In genomic region chr5:122366501-122366900, GRCh38 we compare ENCODE assay signal across 24 cellular contexts. TPM values are rescaled to one million over a fixed set of nuclear protein-coding genes. Genes with fewer than 3 reads are reported as not detected.
DNase-seq lines count a peak whose midpoint lies in the region; ATAC-seq, FAIRE-seq and TF ChIP-seq lines count a peak whose summit lies in the region.
"Had no signal": no experiment of that assay in that cellular context is flagged by ENCODE, and none has a peak within 500 bp of the region (broad histone marks: within the 10 kb centered on the region; RNA-seq: fewer than 3 reads in every experiment).

No MANE protein-coding gene starts in this region.

- TF ChIP-seq CTCF in GM12865 (IDR thresholded peaks at IDR 0.05; ENCODE audit: insufficient read depth, low read depth, low read length, missing control alignments) (no peak), bronchial epithelial cell (IDR thresholded peaks at IDR 0.05; ENCODE audit: insufficient read depth, low read length, severe bottlenecking) (no peak), RWPE1 (conservative IDR thresholded peaks at IDR 0.05; ENCODE audit: low read depth) (no peak)

- no peak for FAIRE-seq in bronchial epithelial cell (lab: Jason Lieb, UNC)
- FAIRE-seq: GM19239 had no signal

- ATAC-seq in GM21360 (IDR thresholded peaks at IDR 0.05; ENCODE audit: unreplicated experiment) (peak; percentile 68), HG03095 (IDR thresholded peaks at IDR 0.05; ENCODE audit: unreplicated experiment) (peak; percentile 83), HG02840 (IDR thresholded peaks at IDR 0.05; ENCODE audit: low FRiP score, unreplicated experiment) (no peak)
- ATAC-seq: CD8-positive, alpha-beta T cell; esophagus mucosa; heart left ventricle; sciatic nerve; upper lobe of right lung had no signal

- no peaks in the 10 kb centered on the region for H3K36me3 ChIP-seq in bronchial epithelial cell (ENCODE audit: control insufficient read depth, insufficient read depth, low read length)
- H3K36me3 ChIP-seq: heart left ventricle, upper lobe of right lung had no signal

- POLR2A ChIA-PET in RWPE1 (lab: Yijun Ruan, JAX; ENCODE audit: low non-redundant PET) = no interaction called here

- H3K4me3 ChIP-seq in GM12865 (ENCODE audit: low read depth, low read length) (no peak overlapping the region), bronchial epithelial cell (ENCODE audit: low read depth, low read length) (no peak overlapping the region)
- H3K4me3 ChIP-seq: dorsolateral prefrontal cortex, GM23248, heart left ventricle, upper lobe of right lung had no signal

- no peak overlapping the region for H3K27ac ChIP-seq in RWPE1
- H3K27ac ChIP-seq: dorsolateral prefrontal cortex, GM23248, heart left ventricle, upper lobe of right lung had no signal

- H3K27me3 ChIP-seq in bronchial epithelial cell (ENCODE audit: control insufficient read depth, insufficient read depth, low read length) = no peaks in the 10 kb centered on the region
- H3K27me3 ChIP-seq: dorsolateral prefrontal cortex, heart left ventricle, upper lobe of right lung had no signal

- CTCF ChIA-PET in RWPE1 (lab: Yijun Ruan, JAX) = no interaction called here

- DNase-seq in GM12865 (ENCODE audit: low read depth) (peak; percentile 56), bronchial epithelial cell (ENCODE audit: low read depth) (peak; percentile 31), NCI-H187 treated with DMSO at 0.1 percent for 48 hours (lab: John Stamatoyannopoulos, UW) (no peak), dermis blood vessel endothelial cell (no peak), RWPE1 (ENCODE audit: low spot score) (no peak)
- DNase-seq: activated naive CD4-positive, alpha-beta T cell treated with anti-CD3 and anti-CD28 coated beads, Interleukin-2, amount 50 U/mL, for 16 hours; CD8-positive, alpha-beta T cell; dorsolateral prefrontal cortex; EL; GM23248; heart left ventricle; kidney glomerular epithelial cell; NCI-H1694; NCI-H446 treated with DMSO at 0.1 percent for 48 hours; SHP77 treated with DMSO at 0.1 percent for 48 hours; stimulated activated CD4-positive, alpha-beta T cell treated with anti-CD3 and anti-CD28 coated beads, Interleukin-4, amount 100 ng/mL, for 24 hours; upper lobe of right lung had no signal

RNA-seq across cellular contexts. Expression of gene SNCAIP, which starts 54.5 kb away (rescaled TPM):
- total RNA-seq in bronchial epithelial cell (0.26 TPM in 1 of 2 replicates, not detected in the other), dermis blood vessel endothelial cell (35.9 and 93.1 TPM in 2 replicates)
- total RNA-seq: CD8-positive, alpha-beta T cell; mononuclear cell had no signal

Comparison
In these comparisons a context has a peak if more than half of its experiments do, and no peak if none do; other contexts are left out.
1. DNase-seq: peak in GM12865 (single experiment) and bronchial epithelial cell (single experiment); none in NCI-H187 treated with DMSO at 0.1 percent for 48 hours (single experiment), dermis blood vessel endothelial cell (single experiment) and RWPE1 (single experiment).
2. RNA of gene SNCAIP, which starts 54.5 kb away (total RNA-seq): 35.9 to 93.1 TPM in dermis blood vessel endothelial cell; 0.26 TPM in bronchial epithelial cell; every median in the first group is over 10 times any median in the second.